ENCODE assay signal across 19 cellular contexts in the genomic region with DNA sequence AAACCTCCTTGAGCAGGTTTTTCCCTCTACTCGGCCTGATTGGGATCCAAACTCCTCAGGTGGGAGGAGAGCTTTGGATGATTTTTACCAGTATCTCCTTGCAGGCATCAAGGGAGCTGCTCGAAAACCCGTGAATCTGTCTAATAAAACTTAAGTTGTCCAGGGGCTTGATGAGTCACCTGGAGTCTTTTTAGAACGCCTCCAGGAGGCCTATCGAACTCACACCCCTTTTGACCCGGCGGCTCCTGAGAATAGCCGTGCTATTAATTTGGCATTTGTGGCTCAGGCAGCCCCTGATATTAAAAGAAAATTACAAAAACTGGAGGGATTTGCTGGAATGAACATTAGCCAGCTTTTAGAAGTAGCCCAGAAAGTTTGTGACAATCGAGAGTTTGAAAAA.
"Had no signal": no experiment of that assay in that cellular context is flagged by ENCODE, and none has a peak within 500 bp of the region (broad histone marks: within the 10 kb centered on the region; RNA-seq: fewer than 3 reads in every experiment).

No MANE protein-coding gene starts in this region.

- H3K36me3 ChIP-seq: adrenal gland, pancreas, tibial artery had no signal

- ATAC-seq: body of pancreas, left colon had no signal

- H3K4me3 ChIP-seq: adrenal gland, body of pancreas, lung, pancreas, tibial artery had no signal

- H3K27ac ChIP-seq: adrenal gland, body of pancreas, epithelial cell of prostate, pancreas, tibial artery, VCaP had no signal

- H3K9me3 ChIP-seq: adrenal gland, body of pancreas, pancreas, SK-N-SH, tibial artery had no signal

- H3K27me3 ChIP-seq: adrenal gland, body of pancreas, pancreas, tibial artery had no signal

- DNase-seq: activated CD4-positive, alpha-beta T cell treated with anti-CD3 and anti-CD28 coated beads, Interleukin-2, amount 50 U/mL, for 48 hours; activated CD8-positive, alpha-beta memory T cell treated with anti-CD3 and anti-CD28 coated beads, Interleukin-2, amount 10 ng/mL, durations not matched to agents 7 days and 5 days; activated effector memory CD4-positive, alpha-beta T cell treated with anti-CD3 and anti-CD28 coated beads, Interleukin-2, amount 50 U/mL, for 16 hours; activated T-cell treated with anti-CD3 and anti-CD28 coated beads, Interleukin-2, amount 50 U/mL, for 24 hours; body of pancreas; effector memory CD8-positive, alpha-beta T cell; left colon; pancreas; SK-N-SH; stimulated activated CD4-positive, alpha-beta T cell treated with anti-CD3 and anti-CD28 coated beads, Interleukin-15, amount 100 ng/mL, for 24 hours; stimulated activated CD4-positive, alpha-beta T cell treated with anti-CD3 and anti-CD28 coated beads, Interleukin-4, amount 100 ng/mL, for 1 hour; stimulated activated naive CD4-positive, alpha-beta T cell; T-helper 1 cell; tibial artery had no signal

- H3K9ac ChIP-seq: SK-N-SH had no signal

- H3K4me2 ChIP-seq: SK-N-SH had no signal

- H3K4me1 ChIP-seq: adrenal gland, body of pancreas, pancreas had no signal

- FAIRE-seq: islet of Langerhans, pancreas had no signal
